Comparison of ENCODE assay signal across 8 cellular contexts in the genomic region with DNA sequence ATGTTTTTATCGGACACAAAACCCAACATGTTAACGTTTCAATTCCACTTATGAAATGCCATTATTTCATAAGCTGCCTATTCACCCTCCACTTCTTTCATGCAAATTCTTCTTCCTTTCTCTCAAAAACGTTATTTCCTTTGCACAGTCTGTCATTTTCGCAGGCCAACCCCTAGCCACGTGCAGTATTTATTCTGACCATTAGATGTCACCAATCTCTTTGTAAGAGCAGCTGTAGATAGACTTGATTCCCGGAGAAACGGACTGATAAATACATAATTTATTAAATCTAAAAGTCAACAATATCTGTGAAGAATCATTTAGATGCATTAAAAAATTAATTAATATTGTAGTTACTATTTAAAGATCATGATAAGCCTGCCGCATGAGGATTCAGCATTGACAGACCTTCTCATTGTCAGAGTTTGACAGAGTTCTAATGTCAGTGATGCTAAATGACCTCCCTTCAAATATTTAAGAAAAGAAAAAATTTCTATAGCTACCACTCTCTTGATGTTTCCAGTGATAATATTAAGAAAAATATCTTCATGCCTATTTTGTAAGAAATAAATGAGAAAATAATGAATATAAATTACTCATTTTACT.
DNase-seq lines count a peak whose midpoint lies in the region; ATAC-seq, FAIRE-seq and TF ChIP-seq lines count a peak whose summit lies in the region.

No MANE protein-coding gene starts in this region.

- no peaks in the 10 kb centered on the region for H3K36me3 ChIP-seq in MG63
- H3K36me3 ChIP-seq in SK-N-MC (ENCODE audit: insufficient read depth, low read length), result no peaks in the 10 kb centered on the region
- H3K36me3 ChIP-seq in smooth muscle cell (ENCODE audit: low read depth), result no peaks in the 10 kb centered on the region

- peak overlapping the region; percentile 23 for H2AFZ ChIP-seq in smooth muscle cell (ENCODE audit: low read depth)

- H3K4me3 ChIP-seq in MG63, result no peak overlapping the region
- H3K4me3 ChIP-seq in SK-N-MC, result no peak overlapping the region
- H3K4me3 ChIP-seq in fibroblast of the aortic adventitia (ENCODE audit: low read depth, low read length), result no peak overlapping the region
- H3K4me3 ChIP-seq in smooth muscle cell, result no peak overlapping the region

- DNase-seq in MG63, result peak; percentile 8
- DNase-seq in SK-N-MC (ENCODE audit: low read depth, low spot score), result peak; percentile 79
- peak; percentile 15 for DNase-seq in fibroblast of the aortic adventitia (ENCODE audit: low read depth)
- no peak for DNase-seq in smooth muscle cell (lab: John Stamatoyannopoulos, UW; ENCODE audit: unreplicated experiment)
- no peak for DNase-seq in naive thymus-derived CD8-positive, alpha-beta T cell

- H3K79me2 ChIP-seq in smooth muscle cell (ENCODE audit: low read depth), result no peaks in the 10 kb centered on the region

- H3K9me3 ChIP-seq in MG63 (no peaks in the 10 kb centered on the region), SK-N-MC (ENCODE audit: low read depth, low read length) (no peaks in the 10 kb centered on the region), smooth muscle cell (replicated peaks; ENCODE audit: low read depth) (no peaks in the 10 kb centered on the region)

- no peaks in the 10 kb centered on the region for H4K20me1 ChIP-seq in smooth muscle cell (ENCODE audit: low read depth)

- H3K36me3 Mint-ChIP-seq in naive thymus-derived CD8-positive, alpha-beta T cell, result no peaks in the 10 kb centered on the region

- peak; percentile 94 for FAIRE-seq in A204.1 (lab: Jason Lieb, UNC)

- no peak overlapping the region for H3K4me2 ChIP-seq in smooth muscle cell

- TF ChIP-seq CTCF in fibroblast of the aortic adventitia (IDR thresholded peaks at IDR 0.05; ENCODE audit: insufficient read depth, low read length) (peak; percentile 46), smooth muscle cell (IDR thresholded peaks at IDR 0.05; ENCODE audit: borderline replicate concordance, insufficient read depth, poor library complexity, severe bottlenecking) (peak; percentile 68)

- no peak overlapping the region for H3K27ac Mint-ChIP-seq in naive thymus-derived CD8-positive, alpha-beta T cell

- peaks cover 0 to 10% (median 3%) of the 10 kb centered on the region in 9 donors for H3K9me3 Mint-ChIP-seq in naive thymus-derived CD8-positive, alpha-beta T cell

- no peaks in the 10 kb centered on the region for H3K4me1 Mint-ChIP-seq in naive thymus-derived CD8-positive, alpha-beta T cell

- WGBS in smooth muscle cell (ENCODE audit: low lambda C conversion rate), result 19% methylated on average over 8 of the region's 8 CpGs

- ATAC-seq in GM18499 (IDR thresholded peaks at IDR 0.05; ENCODE audit: insufficient read depth, unreplicated experiment) (peak; percentile 96), HG02623 (IDR thresholded peaks at IDR 0.05; ENCODE audit: unreplicated experiment) (peak; percentile 98)
- no peak for ATAC-seq in naive thymus-derived CD8-positive, alpha-beta T cell

- H3K4me3 Mint-ChIP-seq in naive thymus-derived CD8-positive, alpha-beta T cell, result no peak overlapping the region

- H3K27me3 ChIP-seq in MG63 (no peaks in the 10 kb centered on the region), smooth muscle cell (ENCODE audit: low read depth) (no peaks in the 10 kb centered on the region)

- H3K9ac ChIP-seq in SK-N-MC (ENCODE audit: insufficient read length), result no peak overlapping the region
- no peak overlapping the region for H3K9ac ChIP-seq in smooth muscle cell (ENCODE audit: low read depth)

- H3K27ac ChIP-seq in SK-N-MC (peak overlapping the region; percentile 27; the same call in 1 of the 2 replicates), smooth muscle cell (ENCODE audit: low read depth) (no peak overlapping the region)

- no peaks in the 10 kb centered on the region for H3F3A ChIP-seq in smooth muscle cell (ENCODE audit: low read depth)

- H3K27me3 Mint-ChIP-seq in naive thymus-derived CD8-positive, alpha-beta T cell, result no peaks in the 10 kb centered on the region

- no peaks in the 10 kb centered on the region for H3K4me1 ChIP-seq in smooth muscle cell (ENCODE audit: low read depth)

- POLR2A ChIA-PET in naive thymus-derived CD8-positive, alpha-beta T cell (lab: Charles Lee), result no interaction called here

Comparison
In these comparisons a context has a peak if more than half of its experiments do, and no peak if none do; other contexts are left out.
1. ATAC-seq: peak in GM18499 (single experiment) and HG02623 (single experiment); none in naive thymus-derived CD8-positive, alpha-beta T cell (0 of 2).
2. DNase-seq: peak in MG63 (single experiment), SK-N-MC (single experiment) and fibroblast of the aortic adventitia (single experiment); none in smooth muscle cell (single experiment) and naive thymus-derived CD8-positive, alpha-beta T cell (0 of 10).